Comparison of ENCODE assay signal across 23 cellular contexts in the genomic region with DNA sequence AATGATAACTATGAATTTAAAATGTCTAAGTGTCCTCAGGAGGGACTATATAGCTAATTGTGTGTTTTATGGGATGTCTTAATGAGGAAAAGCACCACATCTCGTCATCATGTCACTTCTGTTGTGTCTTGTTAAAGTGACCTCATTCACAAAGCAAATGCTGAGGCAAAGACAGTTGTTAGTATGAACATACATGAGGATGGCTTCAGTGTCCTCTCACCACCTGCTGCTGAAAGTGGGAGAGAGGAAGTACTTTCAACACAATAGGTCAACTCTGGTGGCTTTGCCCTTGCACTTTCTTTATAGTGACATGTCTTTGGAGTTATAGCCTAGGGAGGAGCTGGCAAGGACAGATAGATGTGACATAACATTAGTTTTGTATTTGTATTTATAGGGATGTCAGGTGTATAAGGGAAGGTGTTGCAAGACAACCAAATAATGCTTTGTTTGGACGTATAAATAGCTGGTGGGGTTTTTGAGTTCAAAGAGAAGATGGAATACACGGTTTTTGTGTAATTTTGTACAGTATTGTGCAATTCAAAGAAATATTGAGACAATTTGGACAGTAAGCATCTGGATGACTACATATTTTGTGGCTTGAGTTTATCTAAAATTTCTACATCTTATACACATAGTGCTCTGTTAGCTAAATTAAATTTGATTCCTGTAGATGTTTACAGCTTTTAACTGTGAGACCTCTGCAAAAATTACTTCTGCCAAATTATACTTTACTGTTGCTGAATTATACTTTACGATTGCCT.
DNase-seq lines count a peak whose midpoint lies in the region; ATAC-seq and TF ChIP-seq lines count a peak whose summit lies in the region.
"Had no signal": no experiment of that assay in that cellular context is flagged by ENCODE, and none has a peak within 500 bp of the region (broad histone marks: within the 10 kb centered on the region; RNA-seq: fewer than 3 reads in every experiment).

No MANE protein-coding gene starts in this region.

- peak overlapping the region; percentile 83 for H3K27ac ChIP-seq in OCI-LY1 (ENCODE audit: low read depth, low read length, poor library complexity, severe bottlenecking)
- H3K27ac ChIP-seq: BLaER1, cardiac muscle cell, tibial nerve had no signal

- no peak overlapping the region for H3K4me3 ChIP-seq in OCI-LY1 (ENCODE audit: low read depth, low read length, poor library complexity, severe bottlenecking)
- H3K4me3 ChIP-seq: BLaER1, cardiac muscle cell, tibial nerve had no signal

- H3K79me2 ChIP-seq in OCI-LY1 (ENCODE audit: insufficient read depth, low read length), result no peaks in the 10 kb centered on the region

- H2AFZ ChIP-seq in OCI-LY1 (ENCODE audit: low read length), result peak overlapping the region; percentile 84; the same call in 1 of the 2 replicates

- H3K9me3 ChIP-seq in OCI-LY1 (ENCODE audit: low read length), result no peaks in the 10 kb centered on the region
- H3K9me3 ChIP-seq: BLaER1, tibial nerve had no signal

- ATAC-seq in GM19463 (IDR thresholded peaks at IDR 0.05; ENCODE audit: unreplicated experiment) (peak; percentile 84), HG03432 (IDR thresholded peaks at IDR 0.05; ENCODE audit: unreplicated experiment) (no peak), WTC11 (no peak)
- ATAC-seq: activated naive CD8-positive, alpha-beta T cell treated with anti-CD3 and anti-CD28 coated beads, Interleukin-2, amount 50 U/mL, for 24 hours had no signal

- DNase-seq in CD14-positive monocyte (ENCODE audit: low spot score) (no peak), fibroblast of peridontal ligament (ENCODE audit: extremely low read depth) (peak; percentile 71), WTC11 (ENCODE audit: low spot score) (no peak), GM20000 (ENCODE audit: low spot score) (no peak)
- DNase-seq in activated CD8-positive, alpha-beta memory T cell treated with anti-CD3 and anti-CD28 coated beads, Interleukin-2, amount 50 U/mL, for 4 hours, result no peak
- DNase-seq: activated naive CD8-positive, alpha-beta T cell treated with anti-CD3 and anti-CD28 coated beads, Interleukin-2, amount 50 U/mL, for 24 hours; effector memory CD4-positive, alpha-beta T cell; HFFc6; hypothalamus; kidney glomerular epithelial cell; mesenchymal stem cell; MM.1S; NCI-H2107; NCI-H526 treated with DMSO at 0.1 percent for 48 hours; nephron progenitor cell; stimulated activated naive CD4-positive, alpha-beta T cell treated with Interleukin-2 at 50 U/mL for 16 hours; T-helper 1 cell had no signal

- peak overlapping the region; percentile 43 for H3K4me2 ChIP-seq in OCI-LY1 (ENCODE audit: low read length)
- H3K4me2 ChIP-seq: BLaER1 had no signal

- H3K9ac ChIP-seq in OCI-LY1 (ENCODE audit: low read length), result peak overlapping the region; percentile 46
- H3K9ac ChIP-seq: BLaER1 had no signal

- POLR2A ChIA-PET in WTC11 (lab: Charles Lee), result no interaction called here

- H3K36me3 ChIP-seq in OCI-LY1 (ENCODE audit: insufficient read depth, low read length), result no peaks in the 10 kb centered on the region
- H3K36me3 ChIP-seq: BLaER1, cardiac muscle cell, tibial nerve had no signal

- H3K4me1 ChIP-seq in OCI-LY1 (ENCODE audit: insufficient read depth, low read length, severe bottlenecking), result peaks cover 53% of the 10 kb centered on the region
- H3K4me1 ChIP-seq: BLaER1, tibial nerve had no signal

- CTCF ChIA-PET in WTC11 (lab: Charles Lee), result interaction anchor here (0.6 kb wide), 1 partner anchor 1067 kb away, joined by 3 read pairs; no protein-coding TSS in a partner anchor

- intact Hi-C loops in CD14-positive monocyte (cut with micrococcal nuclease), result no loop called here

- TF ChIP-seq CTCF in CD14-positive monocyte (IDR thresholded peaks at IDR 0.05) (no peak), OCI-LY1 (IDR thresholded peaks at IDR 0.05; ENCODE audit: low read length) (no peak), WTC11 (IDR thresholded peaks at IDR 0.05) (no peak), GM20000 (IDR thresholded peaks at IDR 0.05; ENCODE audit: extremely low read depth, missing control alignments) (no peak)

- no peaks in the 10 kb centered on the region for H4K20me1 ChIP-seq in OCI-LY1 (ENCODE audit: insufficient read depth, low read length)
- H4K20me1 ChIP-seq: BLaER1 had no signal

- H3K27ac Mint-ChIP-seq in CD14-positive monocyte, result peak overlapping the region; percentile 55 to 88 (median 79)
- no peak overlapping the region for H3K27ac Mint-ChIP-seq in WTC11
- H3K27ac Mint-ChIP-seq: activated naive CD8-positive, alpha-beta T cell treated with anti-CD3 and anti-CD28 coated beads, Interleukin-2, amount 50 U/mL, for 24 hours; HFFc6; nephron progenitor cell had no signal

- peak overlapping the region in 1 of 2 donors; percentile 7 for H3K4me3 Mint-ChIP-seq in CD14-positive monocyte
- no peak overlapping the region for H3K4me3 Mint-ChIP-seq in WTC11
- H3K4me3 Mint-ChIP-seq: activated naive CD8-positive, alpha-beta T cell treated with anti-CD3 and anti-CD28 coated beads, Interleukin-2, amount 50 U/mL, for 24 hours; HFFc6; nephron progenitor cell had no signal

- H3K9me2 ChIP-seq in OCI-LY1 (ENCODE audit: low read depth, low read length), result no peaks in the 10 kb centered on the region

- H3K9me3 Mint-ChIP-seq in CD14-positive monocyte (no peaks in the 10 kb centered on the region), WTC11 (no peaks in the 10 kb centered on the region)
- H3K9me3 Mint-ChIP-seq: activated naive CD8-positive, alpha-beta T cell treated with anti-CD3 and anti-CD28 coated beads, Interleukin-2, amount 50 U/mL, for 24 hours; HFFc6; nephron progenitor cell had no signal

- no peaks in the 10 kb centered on the region for H3K27me3 ChIP-seq in OCI-LY1 (ENCODE audit: insufficient read depth, low read length)
- H3K27me3 ChIP-seq: BLaER1, tibial nerve had no signal

- no peaks in the 10 kb centered on the region for H3K27me3 Mint-ChIP-seq in CD14-positive monocyte (ENCODE audit: low read depth in 3 of 3)
- H3K27me3 Mint-ChIP-seq in WTC11 (ENCODE audit: low read depth), result no peaks in the 10 kb centered on the region
- H3K27me3 Mint-ChIP-seq: activated naive CD8-positive, alpha-beta T cell treated with anti-CD3 and anti-CD28 coated beads, Interleukin-2, amount 50 U/mL, for 24 hours had no signal

- no peaks in the 10 kb centered on the region for H3F3A ChIP-seq in OCI-LY1 (ENCODE audit: insufficient read depth, low read length)

- H3K36me3 Mint-ChIP-seq in CD14-positive monocyte (no peaks in the 10 kb centered on the region), WTC11 (no peaks in the 10 kb centered on the region)

- H3K4me1 Mint-ChIP-seq in CD14-positive monocyte (peaks cover 19% of the 10 kb centered on the region), WTC11 (peaks cover 5% of the 10 kb centered on the region)

TF ChIP-seq in WTC11, 78 proteins besides CTCF, POLR2A, EP300 and RAD21:
- no peak for TF ChIP-seq ZNF317 (CRISPR knock-in tag; IDR thresholded peaks at IDR 0.05; ENCODE audit: borderline replicate concordance, low read depth)
- TF ChIP-seq ZNF219 (CRISPR knock-in tag; IDR thresholded peaks at IDR 0.05; ENCODE audit: borderline replicate concordance), result no peak
- TF ChIP-seq HMGA2 (CRISPR knock-in tag; IDR thresholded peaks at IDR 0.05), result no peak
- no peak for TF ChIP-seq GRHL2 (CRISPR knock-in tag; IDR thresholded peaks at IDR 0.05; ENCODE audit: insufficient replicate concordance, severe bottlenecking)
- TF ChIP-seq, protein P1, sequence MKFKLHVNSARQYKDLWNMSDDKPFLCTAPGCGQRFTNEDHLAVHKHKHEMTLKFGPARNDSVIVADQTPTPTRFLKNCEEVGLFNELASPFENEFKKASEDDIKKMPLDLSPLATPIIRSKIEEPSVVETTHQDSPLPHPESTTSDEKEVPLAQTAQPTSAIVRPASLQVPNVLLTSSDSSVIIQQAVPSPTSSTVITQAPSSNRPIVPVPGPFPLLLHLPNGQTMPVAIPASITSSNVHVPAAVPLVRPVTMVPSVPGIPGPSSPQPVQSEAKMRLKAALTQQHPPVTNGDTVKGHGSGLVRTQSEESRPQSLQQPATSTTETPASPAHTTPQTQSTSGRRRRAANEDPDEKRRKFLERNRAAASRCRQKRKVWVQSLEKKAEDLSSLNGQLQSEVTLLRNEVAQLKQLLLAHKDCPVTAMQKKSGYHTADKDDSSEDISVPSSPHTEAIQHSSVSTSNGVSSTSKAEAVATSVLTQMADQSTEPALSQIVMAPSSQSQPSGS (CRISPR knock-in tag; IDR thresholded peaks at IDR 0.05; ENCODE audit: borderline replicate concordance, low read depth), result no peak
- TF ChIP-seq FOXK1 (CRISPR knock-in tag; IDR thresholded peaks at IDR 0.05), result no peak
- TF ChIP-seq MYBL2 (CRISPR knock-in tag; IDR thresholded peaks at IDR 0.05), result no peak
- no peak for TF ChIP-seq ZNF416 (CRISPR knock-in tag; IDR thresholded peaks at IDR 0.05)
